In genomic region chr17:4525691-4526397, GRCh38 we compare ENCODE assay signal across 38 cellular contexts. TPM values are rescaled to one million over a fixed set of nuclear protein-coding genes. Genes with fewer than 3 reads are reported as not detected.
"Had no signal": no experiment of that assay in that cellular context is flagged by ENCODE, and none has a peak within 500 bp of the region (broad histone marks: within the 10 kb centered on the region; RNA-seq: fewer than 3 reads in every experiment).

No MANE protein-coding gene starts in this region.

- H3K9me3 ChIP-seq: breast epithelium, MG63 had no signal

- ATAC-seq: activated T-cell treated with anti-CD3 and anti-CD28 coated beads, Interleukin-2, amount 50 U/mL, for 4 hours; Right ventricle myocardium inferior; SK-N-SH treated with all-trans-retinoic acid at 6 μM for 48 hours; T-cell; T-helper 17 cell had no signal

- H2AFZ ChIP-seq: PC-9 had no signal

- H3K4me3 Mint-ChIP-seq: activated B cell treated with CpG ODN at 0.5 μM for 24 hours; activated CD4-positive, alpha-beta memory T cell treated with anti-CD3 and anti-CD28 coated beads for 36 hours; activated naive CD8-positive, alpha-beta T cell treated with anti-CD3 and anti-CD28 coated beads for 36 hours; activated T-cell treated with anti-CD3 and anti-CD28 coated beads, Interleukin-2, amount 50 U/mL, for 4 hours; activated T-helper 1 cell treated with anti-CD3 and anti-CD28 coated beads, Interleukin-12 subunit alpha, Interleukin-12 subunit beta, Interleukin-2, Interleukin-4 antibody, amounts not matched to agents 30 ng/mL and 10 ng/mL and 1 ng/mL, durations not matched to agents 14 hours and 24 hours and 36 hours; T-cell; T-helper 17 cell had no signal

- H3K4me2 ChIP-seq: PC-9 had no signal

- H3K9me3 Mint-ChIP-seq: activated B cell treated with CpG ODN at 0.5 μM for 24 hours; activated CD4-positive, alpha-beta memory T cell treated with anti-CD3 and anti-CD28 coated beads for 36 hours; activated naive CD8-positive, alpha-beta T cell treated with anti-CD3 and anti-CD28 coated beads for 36 hours; activated T-cell treated with anti-CD3 and anti-CD28 coated beads, Interleukin-2, amount 50 U/mL, for 4 hours; activated T-helper 1 cell treated with anti-CD3 and anti-CD28 coated beads, Interleukin-12 subunit alpha, Interleukin-12 subunit beta, Interleukin-2, Interleukin-4 antibody, amounts not matched to agents 30 ng/mL and 10 ng/mL and 1 ng/mL, durations not matched to agents 14 hours and 24 hours and 36 hours; T-cell had no signal

- H3K27ac Mint-ChIP-seq: activated B cell treated with CpG ODN at 0.5 μM for 24 hours; activated CD4-positive, alpha-beta memory T cell treated with anti-CD3 and anti-CD28 coated beads for 36 hours; activated naive CD8-positive, alpha-beta T cell treated with anti-CD3 and anti-CD28 coated beads for 36 hours; activated T-helper 1 cell treated with anti-CD3 and anti-CD28 coated beads, Interleukin-12 subunit alpha, Interleukin-12 subunit beta, Interleukin-2, Interleukin-4 antibody, amounts not matched to agents 30 ng/mL and 10 ng/mL and 1 ng/mL, durations not matched to agents 14 hours and 24 hours and 36 hours; T-cell; T-helper 17 cell had no signal

- H3K36me3 ChIP-seq: breast epithelium, MG63 had no signal

- H3K4me1 Mint-ChIP-seq: activated naive CD8-positive, alpha-beta T cell treated with anti-CD3 and anti-CD28 coated beads for 36 hours; T-cell had no signal

- FAIRE-seq: RCC 7860 had no signal

- H3K36me3 Mint-ChIP-seq: activated CD4-positive, alpha-beta memory T cell treated with anti-CD3 and anti-CD28 coated beads for 36 hours; activated naive CD8-positive, alpha-beta T cell treated with anti-CD3 and anti-CD28 coated beads for 36 hours; T-cell had no signal

- H3K27ac ChIP-seq: breast epithelium, PC-9, RWPE1, VCaP had no signal

- H3K4me3 ChIP-seq: breast epithelium, MG63, PC-9 had no signal

- H3K27me3 ChIP-seq: breast epithelium, MG63 had no signal

- DNase-seq: activated B cell treated with CpG ODN at 0.5 μM for 24 hours; activated CD4-positive, alpha-beta memory T cell treated with anti-CD3 and anti-CD28 coated beads for 36 hours; activated CD4-positive, alpha-beta T cell treated with anti-CD3 and anti-CD28 coated beads for 4 hours; activated CD4-positive, alpha-beta T cell treated with anti-CD3 and anti-CD28 coated beads, Interleukin-2, amount 50 U/mL, for 1 hour; activated CD4-positive, CD25-positive, alpha-beta regulatory T cell treated with anti-CD3 and anti-CD28 coated beads, Interleukin-2, amount 50 U/mL, for 72 hours; activated CD8-positive, alpha-beta memory T cell treated with anti-CD3 and anti-CD28 coated beads, Interleukin-2, amount 50 U/mL, for 4 hours; activated gamma-delta T cell treated with Interleukin-2 at 50 U/mL for 16 hours; activated naive CD4-positive, alpha-beta T cell treated with anti-CD3 and anti-CD28 coated beads, Interleukin-2, amount 50 U/mL, for 16 hours; activated naive CD8-positive, alpha-beta T cell treated with anti-CD3 and anti-CD28 coated beads for 36 hours; activated T-cell treated with anti-CD3 and anti-CD28 coated beads for 4 hours; activated T-cell treated with anti-CD3 and anti-CD28 coated beads, Interleukin-2, amount 50 U/mL, for 4 hours; amniotic stem cell; aorta; Kasumi-1; MG63; NCI-H1048; NCI-H1105 treated with DMSO at 0.1 percent for 48 hours; NCI-H1436; NCI-H1694; NCI-H1930; NCI-H2081 treated with DMSO at 0.1 percent for 48 hours; NCI-H345; NCI-H524 treated with DMSO at 0.1 percent for 48 hours; NK-92 treated with Interleukin-12 subunit alpha and Interleukin-12 subunit beta, amount 100 ng/mL, for 24 hours; PC-9; SIG-M5; T-cell; T-helper 17 cell had no signal

RNA-seq across cellular contexts. Expression of gene SPNS2, which starts 27.2 kb away (rescaled TPM):
- total RNA-seq: activated T-helper 1 cell treated with anti-CD3 and anti-CD28 coated beads, Interleukin-12 subunit alpha, Interleukin-12 subunit beta, Interleukin-2, Interleukin-4 antibody, amounts not matched to agents 30 ng/mL and 10 ng/mL and 1 ng/mL, durations not matched to agents 14 hours and 24 hours and 36 hours had no signal

RNA-seq across cellular contexts. Expression of gene GGT6, which starts 34.5 kb away (rescaled TPM):
- total RNA-seq: activated B cell treated with CpG ODN at 0.5 μM for 24 hours; activated CD4-positive, alpha-beta memory T cell treated with anti-CD3 and anti-CD28 coated beads for 36 hours; activated naive CD8-positive, alpha-beta T cell treated with anti-CD3 and anti-CD28 coated beads for 36 hours; activated T-cell treated with anti-CD3 and anti-CD28 coated beads, Interleukin-2, amount 50 U/mL, for 4 hours; activated T-helper 1 cell treated with anti-CD3 and anti-CD28 coated beads, Interleukin-12 subunit alpha, Interleukin-12 subunit beta, Interleukin-2, Interleukin-4 antibody, amounts not matched to agents 30 ng/mL and 10 ng/mL and 1 ng/mL, durations not matched to agents 14 hours and 24 hours and 36 hours; aorta; cardiac septum; NCI-H460; SK-MEL-5; T-cell; T-helper 17 cell had no signal

RNA-seq across cellular contexts. Expression of gene SMTNL2, which starts 58.5 kb away (rescaled TPM):
- total RNA-seq: activated B cell treated with CpG ODN at 0.5 μM for 24 hours; activated CD4-positive, alpha-beta memory T cell treated with anti-CD3 and anti-CD28 coated beads for 36 hours; activated naive CD8-positive, alpha-beta T cell treated with anti-CD3 and anti-CD28 coated beads for 36 hours; activated T-cell treated with anti-CD3 and anti-CD28 coated beads, Interleukin-2, amount 50 U/mL, for 4 hours; activated T-helper 1 cell treated with anti-CD3 and anti-CD28 coated beads, Interleukin-12 subunit alpha, Interleukin-12 subunit beta, Interleukin-2, Interleukin-4 antibody, amounts not matched to agents 30 ng/mL and 10 ng/mL and 1 ng/mL, durations not matched to agents 14 hours and 24 hours and 36 hours; PC-9; T-cell; T-helper 17 cell had no signal
- polyA plus RNA-seq: aorta had no signal
